Comparison of ENCODE assay signal across 1 cellular context in the genomic region with DNA sequence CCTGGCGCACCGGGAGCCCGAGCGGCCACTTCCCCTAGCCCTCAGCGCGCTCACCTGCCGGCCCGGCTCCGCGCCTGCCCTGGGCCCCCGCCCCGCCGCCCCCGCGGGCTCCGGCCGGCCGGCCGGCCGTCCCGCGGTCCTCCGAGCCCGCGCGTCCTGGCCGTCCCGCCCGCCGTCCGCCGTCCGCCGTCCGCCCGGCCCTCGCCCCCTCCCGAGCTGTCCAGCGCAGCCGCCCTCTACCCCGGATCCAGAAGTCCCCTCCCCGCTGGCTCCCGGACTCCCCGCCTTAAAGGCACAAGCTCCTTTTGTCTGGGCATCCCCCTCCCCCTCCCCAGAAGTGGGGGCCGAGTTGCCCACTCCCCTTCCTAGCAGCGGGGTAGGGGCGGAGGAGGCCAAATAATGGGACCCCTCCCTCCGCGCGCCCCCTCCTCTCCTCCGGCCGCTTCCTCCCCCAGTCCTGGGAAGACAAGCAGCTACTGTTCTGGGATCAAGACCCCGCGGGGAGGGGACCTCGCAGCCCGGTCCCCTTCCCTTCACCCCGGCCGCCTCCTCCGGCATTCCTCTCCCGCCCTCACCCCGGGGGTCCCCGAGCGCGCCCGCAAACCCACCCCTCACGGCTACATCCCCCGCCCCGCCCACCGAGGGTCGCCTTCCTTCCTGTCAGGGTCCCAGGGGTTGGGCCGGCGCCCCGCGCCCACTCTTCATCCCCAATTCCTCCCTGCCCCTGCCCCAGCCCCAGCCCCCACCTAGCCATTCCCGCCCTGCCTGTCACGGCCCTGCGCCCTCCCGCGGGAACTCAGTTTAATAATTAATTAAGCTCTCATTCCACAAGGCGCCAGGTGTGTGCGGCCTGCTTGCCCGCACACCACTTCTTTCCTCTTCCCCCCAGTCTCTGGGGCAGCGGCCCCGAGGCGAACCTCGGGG.
TF ChIP-seq lines count a peak whose summit lies in the region.

TSS of gene ADCY6 (minus strand) at position 238 of the 924 bp plus-strand sequence. CDS start 5,655 bp downstream, outside the sequence.

TF ChIP-seq in HepG2, 621 proteins besides CTCF, POLR2A, EP300 and RAD21 (continued from another document and continues in another):
- TF ChIP-seq, protein P1, sequence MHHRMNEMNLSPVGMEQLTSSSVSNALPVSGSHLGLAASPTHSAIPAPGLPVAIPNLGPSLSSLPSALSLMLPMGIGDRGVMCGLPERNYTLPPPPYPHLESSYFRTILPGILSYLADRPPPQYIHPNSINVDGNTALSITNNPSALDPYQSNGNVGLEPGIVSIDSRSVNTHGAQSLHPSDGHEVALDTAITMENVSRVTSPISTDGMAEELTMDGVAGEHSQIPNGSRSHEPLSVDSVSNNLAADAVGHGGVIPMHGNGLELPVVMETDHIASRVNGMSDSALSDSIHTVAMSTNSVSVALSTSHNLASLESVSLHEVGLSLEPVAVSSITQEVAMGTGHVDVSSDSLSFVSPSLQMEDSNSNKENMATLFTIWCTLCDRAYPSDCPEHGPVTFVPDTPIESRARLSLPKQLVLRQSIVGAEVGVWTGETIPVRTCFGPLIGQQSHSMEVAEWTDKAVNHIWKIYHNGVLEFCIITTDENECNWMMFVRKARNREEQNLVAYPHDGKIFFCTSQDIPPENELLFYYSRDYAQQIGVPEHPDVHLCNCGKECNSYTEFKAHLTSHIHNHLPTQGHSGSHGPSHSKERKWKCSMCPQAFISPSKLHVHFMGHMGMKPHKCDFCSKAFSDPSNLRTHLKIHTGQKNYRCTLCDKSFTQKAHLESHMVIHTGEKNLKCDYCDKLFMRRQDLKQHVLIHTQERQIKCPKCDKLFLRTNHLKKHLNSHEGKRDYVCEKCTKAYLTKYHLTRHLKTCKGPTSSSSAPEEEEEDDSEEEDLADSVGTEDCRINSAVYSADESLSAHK (CRISPR knock-in tag; IDR thresholded peaks at IDR 0.05; ENCODE audit: borderline replicate concordance) = no peak
- TF ChIP-seq ZSCAN12 (CRISPR knock-in tag; IDR thresholded peaks at IDR 0.05) = no peak
- TF ChIP-seq, protein P2, sequence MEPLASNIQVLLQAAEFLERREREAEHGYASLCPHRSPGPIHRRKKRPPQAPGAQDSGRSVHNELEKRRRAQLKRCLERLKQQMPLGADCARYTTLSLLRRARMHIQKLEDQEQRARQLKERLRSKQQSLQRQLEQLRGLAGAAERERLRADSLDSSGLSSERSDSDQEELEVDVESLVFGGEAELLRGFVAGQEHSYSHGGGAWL (CRISPR knock-in tag; IDR thresholded peaks at IDR 0.05) = no peak
- no peak for TF ChIP-seq NONO (IDR thresholded peaks at IDR 0.05)
- TF ChIP-seq NONO (CRISPR knock-in tag; conservative IDR thresholded peaks at IDR 0.05) = peak; percentile 35; the same call in 1 of the 2 replicates
- no peak for TF ChIP-seq PHF21A (CRISPR knock-in tag; IDR thresholded peaks at IDR 0.05)
- TF ChIP-seq ZFX (CRISPR knock-in tag; IDR thresholded peaks at IDR 0.05; ENCODE audit: low read depth) = peak; percentile 70
- TF ChIP-seq KDM2A (CRISPR knock-in tag; IDR thresholded peaks at IDR 0.05; ENCODE audit: borderline replicate concordance, low read depth) = peak; percentile 40; the same call in 1 of the 2 replicates
- TF ChIP-seq ZNF331 (CRISPR knock-in tag; IDR thresholded peaks at IDR 0.05) = no peak
- TF ChIP-seq HHEX (CRISPR knock-in tag; IDR thresholded peaks at IDR 0.05) = no peak
- TF ChIP-seq ZNF333 (CRISPR knock-in tag; IDR thresholded peaks at IDR 0.05; ENCODE audit: borderline replicate concordance) = no peak
- TF ChIP-seq ETV5 (CRISPR knock-in tag; IDR thresholded peaks at IDR 0.05; ENCODE audit: borderline replicate concordance) = no peak
- no peak for TF ChIP-seq ZNF275 (CRISPR knock-in tag; IDR thresholded peaks at IDR 0.05; ENCODE audit: borderline replicate concordance)
- no peak for TF ChIP-seq ATM (IDR thresholded peaks at IDR 0.05; ENCODE audit: borderline replicate concordance)
- no peak for TF ChIP-seq ZNF512 (CRISPR knock-in tag; IDR thresholded peaks at IDR 0.05)
- TF ChIP-seq, protein P3, sequence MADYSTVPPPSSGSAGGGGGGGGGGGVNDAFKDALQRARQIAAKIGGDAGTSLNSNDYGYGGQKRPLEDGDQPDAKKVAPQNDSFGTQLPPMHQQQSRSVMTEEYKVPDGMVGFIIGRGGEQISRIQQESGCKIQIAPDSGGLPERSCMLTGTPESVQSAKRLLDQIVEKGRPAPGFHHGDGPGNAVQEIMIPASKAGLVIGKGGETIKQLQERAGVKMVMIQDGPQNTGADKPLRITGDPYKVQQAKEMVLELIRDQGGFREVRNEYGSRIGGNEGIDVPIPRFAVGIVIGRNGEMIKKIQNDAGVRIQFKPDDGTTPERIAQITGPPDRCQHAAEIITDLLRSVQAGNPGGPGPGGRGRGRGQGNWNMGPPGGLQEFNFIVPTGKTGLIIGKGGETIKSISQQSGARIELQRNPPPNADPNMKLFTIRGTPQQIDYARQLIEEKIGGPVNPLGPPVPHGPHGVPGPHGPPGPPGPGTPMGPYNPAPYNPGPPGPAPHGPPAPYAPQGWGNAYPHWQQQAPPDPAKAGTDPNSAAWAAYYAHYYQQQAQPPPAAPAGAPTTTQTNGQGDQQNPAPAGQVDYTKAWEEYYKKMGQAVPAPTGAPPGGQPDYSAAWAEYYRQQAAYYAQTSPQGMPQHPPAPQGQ (CRISPR knock-in tag; IDR thresholded peaks at IDR 0.05; ENCODE audit: borderline replicate concordance) = no peak
- TF ChIP-seq SSRP1 (CRISPR knock-in tag; IDR thresholded peaks at IDR 0.05) = no peak
- no peak for TF ChIP-seq SMYD3 (CRISPR knock-in tag; IDR thresholded peaks at IDR 0.05)
- TF ChIP-seq, protein P4, sequence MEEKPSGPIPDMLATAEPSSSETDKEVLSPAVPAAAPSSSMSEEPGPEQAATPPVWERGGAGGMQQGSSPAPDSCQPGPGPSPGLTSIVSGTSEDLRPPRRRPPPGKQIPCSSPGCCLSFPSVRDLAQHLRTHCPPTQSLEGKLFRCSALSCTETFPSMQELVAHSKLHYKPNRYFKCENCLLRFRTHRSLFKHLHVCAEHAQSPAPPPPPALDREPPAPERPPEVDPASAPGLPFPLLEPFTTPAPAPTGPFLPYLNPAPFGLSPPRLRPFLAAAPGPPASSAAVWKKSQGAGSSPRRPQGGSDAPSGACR (CRISPR knock-in tag; IDR thresholded peaks at IDR 0.05) = no peak
- TF ChIP-seq ZNF335 (CRISPR knock-in tag; IDR thresholded peaks at IDR 0.05) = no peak
- TF ChIP-seq PCBP1 (IDR thresholded peaks at IDR 0.05; ENCODE audit: borderline replicate concordance, low read depth, low read length) = 0 out of 2 replicates have a peak, but pooled peaks have one; percentile 18
- TF ChIP-seq, protein P5, sequence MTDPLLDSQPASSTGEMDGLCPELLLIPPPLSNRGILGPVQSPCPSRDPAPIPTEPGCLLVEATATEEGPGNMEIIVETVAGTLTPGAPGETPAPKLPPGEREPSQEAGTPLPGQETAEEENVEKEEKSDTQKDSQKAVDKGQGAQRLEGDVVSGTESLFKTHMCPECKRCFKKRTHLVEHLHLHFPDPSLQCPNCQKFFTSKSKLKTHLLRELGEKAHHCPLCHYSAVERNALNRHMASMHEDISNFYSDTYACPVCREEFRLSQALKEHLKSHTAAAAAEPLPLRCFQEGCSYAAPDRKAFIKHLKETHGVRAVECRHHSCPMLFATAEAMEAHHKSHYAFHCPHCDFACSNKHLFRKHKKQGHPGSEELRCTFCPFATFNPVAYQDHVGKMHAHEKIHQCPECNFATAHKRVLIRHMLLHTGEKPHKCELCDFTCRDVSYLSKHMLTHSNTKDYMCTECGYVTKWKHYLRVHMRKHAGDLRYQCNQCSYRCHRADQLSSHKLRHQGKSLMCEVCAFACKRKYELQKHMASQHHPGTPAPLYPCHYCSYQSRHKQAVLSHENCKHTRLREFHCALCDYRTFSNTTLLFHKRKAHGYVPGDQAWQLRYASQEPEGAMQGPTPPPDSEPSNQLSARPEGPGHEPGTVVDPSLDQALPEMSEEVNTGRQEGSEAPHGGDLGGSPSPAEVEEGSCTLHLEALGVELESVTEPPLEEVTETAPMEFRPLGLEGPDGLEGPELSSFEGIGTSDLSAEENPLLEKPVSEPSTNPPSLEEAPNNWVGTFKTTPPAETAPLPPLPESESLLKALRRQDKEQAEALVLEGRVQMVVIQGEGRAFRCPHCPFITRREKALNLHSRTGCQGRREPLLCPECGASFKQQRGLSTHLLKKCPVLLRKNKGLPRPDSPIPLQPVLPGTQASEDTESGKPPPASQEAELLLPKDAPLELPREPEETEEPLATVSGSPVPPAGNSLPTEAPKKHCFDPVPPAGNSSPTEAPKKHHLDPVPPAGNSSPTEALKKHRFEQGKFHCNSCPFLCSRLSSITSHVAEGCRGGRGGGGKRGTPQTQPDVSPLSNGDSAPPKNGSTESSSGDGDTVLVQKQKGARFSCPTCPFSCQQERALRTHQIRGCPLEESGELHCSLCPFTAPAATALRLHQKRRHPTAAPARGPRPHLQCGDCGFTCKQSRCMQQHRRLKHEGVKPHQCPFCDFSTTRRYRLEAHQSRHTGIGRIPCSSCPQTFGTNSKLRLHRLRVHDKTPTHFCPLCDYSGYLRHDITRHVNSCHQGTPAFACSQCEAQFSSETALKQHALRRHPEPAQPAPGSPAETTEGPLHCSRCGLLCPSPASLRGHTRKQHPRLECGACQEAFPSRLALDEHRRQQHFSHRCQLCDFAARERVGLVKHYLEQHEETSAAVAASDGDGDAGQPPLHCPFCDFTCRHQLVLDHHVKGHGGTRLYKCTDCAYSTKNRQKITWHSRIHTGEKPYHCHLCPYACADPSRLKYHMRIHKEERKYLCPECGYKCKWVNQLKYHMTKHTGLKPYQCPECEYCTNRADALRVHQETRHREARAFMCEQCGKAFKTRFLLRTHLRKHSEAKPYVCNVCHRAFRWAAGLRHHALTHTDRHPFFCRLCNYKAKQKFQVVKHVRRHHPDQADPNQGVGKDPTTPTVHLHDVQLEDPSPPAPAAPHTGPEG (CRISPR knock-in tag; IDR thresholded peaks at IDR 0.05) = no peak
- TF ChIP-seq, protein P6, sequence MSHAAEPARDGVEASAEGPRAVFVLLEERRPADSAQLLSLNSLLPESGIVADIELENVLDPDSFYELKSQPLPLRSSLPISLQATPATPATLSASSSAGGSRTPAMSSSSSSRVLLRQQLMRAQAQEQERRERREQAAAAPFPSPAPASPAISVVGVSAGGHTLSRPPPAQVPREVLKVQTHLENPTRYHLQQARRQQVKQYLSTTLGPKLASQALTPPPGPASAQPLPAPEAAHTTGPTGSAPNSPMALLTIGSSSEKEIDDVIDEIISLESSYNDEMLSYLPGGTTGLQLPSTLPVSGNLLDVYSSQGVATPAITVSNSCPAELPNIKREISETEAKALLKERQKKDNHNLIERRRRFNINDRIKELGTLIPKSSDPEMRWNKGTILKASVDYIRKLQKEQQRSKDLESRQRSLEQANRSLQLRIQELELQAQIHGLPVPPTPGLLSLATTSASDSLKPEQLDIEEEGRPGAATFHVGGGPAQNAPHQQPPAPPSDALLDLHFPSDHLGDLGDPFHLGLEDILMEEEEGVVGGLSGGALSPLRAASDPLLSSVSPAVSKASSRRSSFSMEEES (CRISPR knock-in tag; IDR thresholded peaks at IDR 0.05) = no peak
- no peak for TF ChIP-seq ZNF510 (CRISPR knock-in tag; IDR thresholded peaks at IDR 0.05; ENCODE audit: low read depth)
- TF ChIP-seq CBX1 (IDR thresholded peaks at IDR 0.05; ENCODE audit: low read depth) = no peak
- TF ChIP-seq TGIF2 (CRISPR knock-in tag; IDR thresholded peaks at IDR 0.05) = no peak
- TF ChIP-seq ZNF589 (CRISPR knock-in tag; conservative IDR thresholded peaks at IDR 0.05) = 0 out of 2 replicates have a peak, but pooled peaks have one; percentile 41
- TF ChIP-seq SP1 (IDR thresholded peaks at IDR 0.05) = no peak
- no peak for TF ChIP-seq SP1 (CRISPR knock-in tag; IDR thresholded peaks at IDR 0.05)
- peak; percentile 28; the same call in 1 of the 2 replicates for TF ChIP-seq SAP130 (CRISPR knock-in tag; IDR thresholded peaks at IDR 0.05; ENCODE audit: low read depth)
- TF ChIP-seq, protein P7, sequence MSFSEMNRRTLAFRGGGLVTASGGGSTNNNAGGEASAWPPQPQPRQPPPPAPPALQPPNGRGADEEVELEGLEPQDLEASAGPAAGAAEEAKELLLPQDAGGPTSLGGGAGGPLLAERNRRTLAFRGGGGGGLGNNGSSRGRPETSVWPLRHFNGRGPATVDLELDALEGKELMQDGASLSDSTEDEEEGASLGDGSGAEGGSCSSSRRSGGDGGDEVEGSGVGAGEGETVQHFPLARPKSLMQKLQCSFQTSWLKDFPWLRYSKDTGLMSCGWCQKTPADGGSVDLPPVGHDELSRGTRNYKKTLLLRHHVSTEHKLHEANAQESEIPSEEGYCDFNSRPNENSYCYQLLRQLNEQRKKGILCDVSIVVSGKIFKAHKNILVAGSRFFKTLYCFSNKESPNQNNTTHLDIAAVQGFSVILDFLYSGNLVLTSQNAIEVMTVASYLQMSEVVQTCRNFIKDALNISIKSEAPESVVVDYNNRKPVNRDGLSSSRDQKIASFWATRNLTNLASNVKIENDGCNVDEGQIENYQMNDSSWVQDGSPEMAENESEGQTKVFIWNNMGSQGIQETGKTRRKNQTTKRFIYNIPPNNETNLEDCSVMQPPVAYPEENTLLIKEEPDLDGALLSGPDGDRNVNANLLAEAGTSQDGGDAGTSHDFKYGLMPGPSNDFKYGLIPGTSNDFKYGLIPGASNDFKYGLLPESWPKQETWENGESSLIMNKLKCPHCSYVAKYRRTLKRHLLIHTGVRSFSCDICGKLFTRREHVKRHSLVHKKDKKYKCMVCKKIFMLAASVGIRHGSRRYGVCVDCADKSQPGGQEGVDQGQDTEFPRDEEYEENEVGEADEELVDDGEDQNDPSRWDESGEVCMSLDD (CRISPR knock-in tag; IDR thresholded peaks at IDR 0.05; ENCODE audit: borderline replicate concordance) = no peak
- TF ChIP-seq NCOA2 (CRISPR knock-in tag; IDR thresholded peaks at IDR 0.05) = no peak
- no peak for TF ChIP-seq ZNF577 (CRISPR knock-in tag; IDR thresholded peaks at IDR 0.05; ENCODE audit: borderline replicate concordance, low read depth)
- TF ChIP-seq CREB1 (IDR thresholded peaks at IDR 0.05) = no peak
- TF ChIP-seq CREB1 (CRISPR knock-in tag; IDR thresholded peaks at IDR 0.05) = no peak
- TF ChIP-seq RFXAP (CRISPR knock-in tag; IDR thresholded peaks at IDR 0.05; ENCODE audit: borderline replicate concordance) = no peak
